ENCODE assay signal across 11 cellular contexts in the genomic region with DNA sequence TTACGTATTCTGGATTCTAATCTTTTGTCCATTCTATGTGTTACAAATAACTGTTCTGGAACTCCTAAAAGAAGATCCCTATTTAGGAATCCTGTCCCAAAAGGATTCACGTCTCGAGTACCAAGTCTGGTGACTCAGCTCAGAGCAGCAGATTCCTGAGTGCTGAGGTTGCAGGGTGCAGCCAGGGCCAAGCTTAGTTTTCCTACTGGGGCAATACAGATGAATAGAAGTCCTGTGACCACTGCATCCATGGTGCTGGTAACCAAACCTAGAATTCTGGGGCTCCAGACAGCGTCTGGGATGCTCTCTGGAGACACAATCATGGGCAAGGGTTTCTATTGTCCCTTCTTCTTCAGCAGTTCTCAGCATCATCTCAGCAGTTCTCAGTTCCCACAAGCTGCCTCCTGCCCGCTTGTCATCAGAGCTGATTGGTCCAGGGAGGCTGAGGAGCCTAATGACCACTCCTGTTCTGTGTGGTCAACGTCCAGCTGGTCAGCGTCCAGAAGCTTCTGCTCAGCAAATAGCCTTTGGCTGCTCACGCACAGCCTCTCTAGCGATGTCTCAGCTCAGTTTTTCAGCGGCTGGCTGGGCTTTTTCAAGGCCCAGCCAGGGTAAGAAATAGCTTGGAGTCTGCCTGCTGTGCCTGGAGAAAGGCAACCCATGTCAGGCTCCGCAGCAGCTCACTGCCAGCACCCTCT. TPM values are rescaled to one million over a fixed set of nuclear protein-coding genes. Genes with fewer than 3 reads are reported as not detected.
A peak's percentile ranks its signal among the peaks of the same experiment; 100 is the strongest.
DNase-seq lines count a peak whose midpoint lies in the region; ATAC-seq and TF ChIP-seq lines count a peak whose summit lies in the region.
"Had no signal": no experiment of that assay in that cellular context is flagged by ENCODE, and none has a peak within 500 bp of the region (broad histone marks: within the 10 kb centered on the region; RNA-seq: fewer than 3 reads in every experiment).

No MANE protein-coding gene starts in this region.

- no peak overlapping the region for H2BK12ac ChIP-seq in neuronal stem cell (ENCODE audit: low read length)

- no peak overlapping the region for H3K4me2 ChIP-seq in neuronal stem cell (ENCODE audit: insufficient read depth, low read length, poor library complexity, severe bottlenecking)

- H3K27ac ChIP-seq in RWPE1: no peak overlapping the region
- no peak overlapping the region for H3K27ac ChIP-seq in neuronal stem cell (replicated peaks; ENCODE audit: low read length)

- no peaks in the 10 kb centered on the region for H3K79me1 ChIP-seq in neuronal stem cell (ENCODE audit: low read depth, low read length)

- WGBS in neuronal stem cell (ENCODE audit: extremely low coverage in 2 of 2, insufficient read length in 2 of 2, insufficient replicate concordance in 1 of 2), 2 donors: no CpG with 5 or more reads among the region's 11 CpGs

- no peak overlapping the region for H2AK5ac ChIP-seq in neuronal stem cell (ENCODE audit: low read depth, low read length)

- H2AFZ ChIP-seq in neuronal stem cell (ENCODE audit: low read length): peak overlapping the region; percentile 51

- peaks cover 2 to 10% of the 10 kb centered on the region in 2 donors for H3K4me1 ChIP-seq in neuronal stem cell (ENCODE audit: control insufficient read depth in 2 of 2, insufficient read depth in 1 of 2, low read depth in 1 of 2, low read length in 2 of 2)

- CTCF ChIA-PET in RWPE1 (lab: Yijun Ruan, JAX): no interaction called here

- no peak for TF ChIP-seq CTCF in RWPE1 (conservative IDR thresholded peaks at IDR 0.05; ENCODE audit: low read depth)
- TF ChIP-seq CTCF in fibroblast of pulmonary artery (IDR thresholded peaks at IDR 0.05; ENCODE audit: low read length, missing control alignments): no peak

- no peak overlapping the region for H3K9ac ChIP-seq in neuronal stem cell (ENCODE audit: low read depth, low read length, poor library complexity)

- no peak overlapping the region for H3K23ac ChIP-seq in neuronal stem cell (ENCODE audit: low read depth, low read length, poor library complexity)

- peak overlapping the region; percentile 1 for H3K18ac ChIP-seq in neuronal stem cell (ENCODE audit: low read length)

- no peak overlapping the region for H3K14ac ChIP-seq in neuronal stem cell (ENCODE audit: low read length)

- no peak overlapping the region for H2BK120ac ChIP-seq in neuronal stem cell (ENCODE audit: low read depth, low read length)

- ATAC-seq in HG02588 (IDR thresholded peaks at IDR 0.05; ENCODE audit: unreplicated experiment) (no peak), GM19328 (IDR thresholded peaks at IDR 0.05; ENCODE audit: unreplicated experiment) (no peak)

- no peak overlapping the region for H3K4me3 ChIP-seq in fibroblast of pulmonary artery (replicated peaks; ENCODE audit: low read depth, low read length)
- no peak overlapping the region for H3K4me3 ChIP-seq in neuronal stem cell (ENCODE audit: low read length in 2 of 2)
- H3K4me3 ChIP-seq: dorsolateral prefrontal cortex had no signal

- peaks cover 0 to 4% (median 0%) of the 10 kb centered on the region in 3 experiments for H3K27me3 ChIP-seq in neuronal stem cell (ENCODE audit: control insufficient read depth in 3 of 3, insufficient read depth in 3 of 3, low read depth in 1 of 3, low read length in 3 of 3)
- H3K27me3 ChIP-seq: dorsolateral prefrontal cortex had no signal

- POLR2A ChIA-PET in RWPE1 (lab: Yijun Ruan, JAX; ENCODE audit: low non-redundant PET): no interaction called here

- H3K4ac ChIP-seq in neuronal stem cell (ENCODE audit: low read length): no peak overlapping the region

- no peak overlapping the region for H2BK15ac ChIP-seq in neuronal stem cell (ENCODE audit: low read length)

- H4K91ac ChIP-seq in neuronal stem cell (ENCODE audit: low read depth, low read length, poor library complexity): no peak overlapping the region

- no peak overlapping the region for H4K8ac ChIP-seq in neuronal stem cell (ENCODE audit: low read depth, low read length)

- peak; percentile 87 for DNase-seq in Daoy (ENCODE audit: low read depth)
- peak; percentile 53 for DNase-seq in RWPE1 (ENCODE audit: low spot score)
- peak; percentile 56 for DNase-seq in fibroblast of pulmonary artery (ENCODE audit: low read depth)
- DNase-seq in neuronal stem cell (ENCODE audit: low spot score): no peak
- no peak for DNase-seq in GM19240 (ENCODE audit: insufficient read length, low spot score)
- no peak for DNase-seq in activated CD8-positive, alpha-beta memory T cell treated with anti-CD3 and anti-CD28 coated beads, Interleukin-2, amount 50 U/mL, for 48 hours
- DNase-seq: stimulated activated CD4-positive, alpha-beta T cell treated with anti-CD3 and anti-CD28 coated beads, Interleukin-4, amount 100 ng/mL, for 24 hours had no signal

- H3K9me3 ChIP-seq in neuronal stem cell (replicated peaks in 1 of 2; ENCODE audit: control insufficient read depth in 2 of 2, insufficient read depth in 1 of 2, low read depth in 1 of 2, low read length in 2 of 2): no peaks in the 10 kb centered on the region

- H3K36me3 ChIP-seq in neuronal stem cell (replicated peaks in 1 of 2; ENCODE audit: control insufficient read depth in 2 of 2, insufficient read depth in 2 of 2, low read length in 2 of 2): no peaks in the 10 kb centered on the region

- no peak overlapping the region for H2BK5ac ChIP-seq in neuronal stem cell (ENCODE audit: low read length)

RNA-seq across cellular contexts. Expression of gene C7orf33, which starts 50.4 kb away (rescaled TPM):
- not detected in 2 replicates for total RNA-seq in Daoy (2014; rRNA removed; shearing (Covaris generic))
- not detected for polyA plus RNA-seq in neuronal stem cell (2013, experiment 1 of 2)
- polyA plus RNA-seq in neuronal stem cell (2013, experiment 2 of 2): not detected
- total RNA-seq: dorsolateral prefrontal cortex, mesothelial cell of epicardium had no signal

Comparison
In these comparisons a context has a peak if more than half of its experiments do, and no peak if none do; other contexts are left out.
1. DNase-seq: peak in Daoy (single experiment), RWPE1 (single experiment) and fibroblast of pulmonary artery (single experiment); none in neuronal stem cell (single experiment), GM19240 (single experiment) and activated CD8-positive, alpha-beta memory T cell treated with anti-CD3 and anti-CD28 coated beads, Interleukin-2, amount 50 U/mL, for 48 hours (single experiment).